ENCODE assay signal across 24 cellular contexts in genomic region chrX:15881498-15881897, GRCh38.
"Had no signal": no experiment of that assay in that cellular context is flagged by ENCODE, and none has a peak within 500 bp of the region (broad histone marks: within the 10 kb centered on the region; RNA-seq: fewer than 3 reads in every experiment).

No MANE protein-coding gene starts in this region.

- DNase-seq: activated CD4-positive, alpha-beta memory T cell treated with anti-CD3 and anti-CD28 coated beads for 36 hours; activated CD4-positive, alpha-beta T cell treated with anti-CD3 and anti-CD28 coated beads, Interleukin-2, amount 10 ng/mL, durations not matched to agents 7 days and 5 days; activated CD4-positive, CD25-positive, alpha-beta regulatory T cell; activated CD8-positive, alpha-beta memory T cell treated with anti-CD3 and anti-CD28 coated beads for 24 hours; activated effector memory CD4-positive, alpha-beta T cell treated with anti-CD3 and anti-CD28 coated beads, Interleukin-2, amount 50 U/mL, for 16 hours; activated naive CD4-positive, alpha-beta T cell treated with Interleukin-2 at 50 U/mL for 16 hours; activated naive CD8-positive, alpha-beta T cell treated with anti-CD3 and anti-CD28 coated beads, Interleukin-2, amount 50 U/mL, for 24 hours; activated T-cell treated with anti-CD3 and anti-CD28 coated beads, Interleukin-2, amount 50 U/mL, for 4 hours; amniotic stem cell; NCI-H1048; NCI-H146; NCI-H187 treated with DMSO at 0.1 percent for 48 hours; NCI-H2171 treated with DMSO at 0.1 percent for 48 hours; NCI-H226; NCI-H69; NK-92 treated with Interleukin-12 subunit alpha and Interleukin-12 subunit beta, amount 100 ng/mL, for 24 hours; OCI-M1; RPMI8226; T-cell had no signal

- H3K27ac Mint-ChIP-seq: activated CD4-positive, alpha-beta memory T cell treated with anti-CD3 and anti-CD28 coated beads for 36 hours; activated CD4-positive, alpha-beta T cell treated with anti-CD3 and anti-CD28 coated beads, Interleukin-2, amount 10 ng/mL, durations not matched to agents 7 days and 5 days; activated naive CD4-positive, alpha-beta T cell treated with anti-CD3 and anti-CD28 coated beads, Interleukin-2, amount 50 U/mL, for 72 hours; activated naive CD8-positive, alpha-beta T cell treated with anti-CD3 and anti-CD28 coated beads, Interleukin-2, amount 50 U/mL, for 24 hours; T-cell had no signal

- H3K36me3 Mint-ChIP-seq: activated CD4-positive, alpha-beta memory T cell treated with anti-CD3 and anti-CD28 coated beads for 36 hours; T-cell had no signal

- ATAC-seq: activated naive CD4-positive, alpha-beta T cell treated with anti-CD3 and anti-CD28 coated beads, Interleukin-2, amount 50 U/mL, for 72 hours; activated naive CD8-positive, alpha-beta T cell treated with anti-CD3 and anti-CD28 coated beads, Interleukin-2, amount 50 U/mL, for 24 hours; activated T-cell treated with anti-CD3 and anti-CD28 coated beads, Interleukin-2, amount 50 U/mL, for 4 hours; Panc1; Right ventricle myocardium inferior; T-cell had no signal

- FAIRE-seq: astrocyte had no signal

- H3K4me3 Mint-ChIP-seq: activated CD4-positive, alpha-beta memory T cell treated with anti-CD3 and anti-CD28 coated beads for 36 hours; activated CD4-positive, alpha-beta T cell treated with anti-CD3 and anti-CD28 coated beads, Interleukin-2, amount 10 ng/mL, durations not matched to agents 7 days and 5 days; activated naive CD8-positive, alpha-beta T cell treated with anti-CD3 and anti-CD28 coated beads, Interleukin-2, amount 50 U/mL, for 24 hours; activated T-cell treated with anti-CD3 and anti-CD28 coated beads, Interleukin-2, amount 50 U/mL, for 4 hours; brain; T-cell had no signal

- H3K27me3 Mint-ChIP-seq: activated CD4-positive, alpha-beta memory T cell treated with anti-CD3 and anti-CD28 coated beads for 36 hours; activated CD4-positive, alpha-beta T cell treated with anti-CD3 and anti-CD28 coated beads, Interleukin-2, amount 10 ng/mL, durations not matched to agents 7 days and 5 days; activated naive CD8-positive, alpha-beta T cell treated with anti-CD3 and anti-CD28 coated beads, Interleukin-2, amount 50 U/mL, for 24 hours; brain had no signal
